In genomic region chr9:19087601-19088000, GRCh38 we compare ENCODE assay signal across 21 cellular contexts. TPM values are rescaled to one million over a fixed set of nuclear protein-coding genes. Genes with fewer than 3 reads are reported as not detected.
A peak's percentile ranks its signal among the peaks of the same experiment; 100 is the strongest.
DNase-seq lines count a peak whose midpoint lies in the region; ATAC-seq and TF ChIP-seq lines count a peak whose summit lies in the region.
"Had no signal": no experiment of that assay in that cellular context is flagged by ENCODE, and none has a peak within 500 bp of the region (broad histone marks: within the 10 kb centered on the region; RNA-seq: fewer than 3 reads in every experiment).

No MANE protein-coding gene starts in this region.

- H3F3A ChIP-seq in PC-3 (ENCODE audit: low read length, unreplicated experiment): no peaks in the 10 kb centered on the region

- H3K9me2 ChIP-seq in PC-3 (replicated peaks; ENCODE audit: low read length): no peaks in the 10 kb centered on the region

- H3K36me3 ChIP-seq in PC-3 (ENCODE audit: low read depth, low read length): peaks cover 32% of the 10 kb centered on the region

- DNase-seq in EH (ENCODE audit: low read depth) (peak; percentile 45), PC-3 (peak; percentile 30), epithelial cell of prostate (ENCODE audit: low read depth, low spot score) (peak; percentile 26), mucosa of gallbladder (ENCODE audit: low spot score) (peak; percentile 49), cardiac septum (ENCODE audit: low spot score) (no peak), HuH-7.5 (ENCODE audit: low spot score) (no peak)
- no peak for DNase-seq in effector CD8-positive, alpha-beta T cell (lab: John Stamatoyannopoulos, UW)
- DNase-seq in activated CD4-positive, alpha-beta T cell treated with anti-CD3 and anti-CD28 coated beads for 1 hour: no peak
- DNase-seq: activated CD4-positive, alpha-beta T cell treated with anti-CD3 and anti-CD28 coated beads, Interleukin-2, amount 50 U/mL, for 1 hour; activated T-cell treated with anti-CD3 and anti-CD28 coated beads, Interleukin-2, amount 50 U/mL, for 72 hours; anterior cingulate cortex; DMS79 treated with DMSO at 0.1 percent for 48 hours; heart left ventricle; KBM-7; naive thymus-derived CD8-positive, alpha-beta T cell; NCI-H524; stimulated activated CD4-positive, alpha-beta T cell treated with anti-CD3 and anti-CD28 coated beads, Interleukin-2, amount 100 ng/mL, for 48 hours; T-helper 2 cell had no signal

- intact Hi-C loops in PC-3 (cut with micrococcal nuclease) (no loop called here), cardiac septum (cut with DNase I) (no loop called here)

- no peaks in the 10 kb centered on the region for H3K4me1 ChIP-seq in PC-3 (ENCODE audit: insufficient read depth, low read length)
- H3K4me1 ChIP-seq: heart left ventricle, upper lobe of left lung had no signal

- ATAC-seq in PC-3: peak; percentile 74
- ATAC-seq: activated T-cell treated with anti-CD3 and anti-CD28 coated beads, Interleukin-2, amount 50 U/mL, for 72 hours; GM12878; heart left ventricle; left lobe of liver; naive thymus-derived CD8-positive, alpha-beta T cell had no signal

- no peaks in the 10 kb centered on the region for H3K79me2 ChIP-seq in PC-3 (ENCODE audit: low read length)

- POLR2A ChIA-PET in PC-3 (lab: Charles Lee; ENCODE audit: unreplicated experiment): interaction anchor here (0.6 to 0.7 kb wide), 2 partner anchors 96 to 142 kb away, joined by 3 to 7 read pairs; no protein-coding TSS in a partner anchor

- H3K9ac ChIP-seq in PC-3 (ENCODE audit: low read length): no peak overlapping the region

- CTCF ChIA-PET in PC-3 (lab: Charles Lee): interaction anchor here (0.6 kb wide), 1 partner anchor 36 kb away, joined by 7 read pairs; no protein-coding TSS in a partner anchor

- no peaks in the 10 kb centered on the region for H3K9me3 ChIP-seq in PC-3 (ENCODE audit: low read length)
- H3K9me3 ChIP-seq: heart left ventricle, upper lobe of left lung had no signal

- H3K4me3 ChIP-seq in PC-3 (ENCODE audit: low read length): no peak overlapping the region
- H3K4me3 ChIP-seq: GM12878, heart left ventricle, upper lobe of left lung had no signal

- no peaks in the 10 kb centered on the region for H3K27me3 ChIP-seq in PC-3 (ENCODE audit: low read length)
- H3K27me3 ChIP-seq: heart left ventricle, upper lobe of left lung had no signal

- no TSS peak for BruUV-seq in PC-3 (replicated peaks; lab: Mats Ljungman, UMichigan)

- no peak for TF ChIP-seq CTCF in PC-3 (conservative IDR thresholded peaks at IDR 0.05; ENCODE audit: low read depth, low read length)

- no peak overlapping the region for H3K4me2 ChIP-seq in PC-3 (ENCODE audit: low read length)

- H3K27ac ChIP-seq in PC-3 (ENCODE audit: low read length) (no peak overlapping the region), epithelial cell of prostate (peak overlapping the region; percentile 19)
- H3K27ac ChIP-seq: heart left ventricle, upper lobe of left lung had no signal

- no peaks in the 10 kb centered on the region for H4K20me1 ChIP-seq in PC-3 (ENCODE audit: low read length)

- no peak overlapping the region for H2AFZ ChIP-seq in PC-3 (ENCODE audit: low read length)

RNA-seq across cellular contexts. Expression of gene HAUS6, which starts 15.1 kb away (rescaled TPM):
- 12.3 and 14.4 TPM in 2 replicates for total RNA-seq in PC-3 (2014; rRNA removed)
- total RNA-seq in mucosa of gallbladder: 7.3 TPM
- 6.4 TPM for total RNA-seq in cardiac septum

RNA-seq across cellular contexts. Expression of gene RRAGA, which starts 38.4 kb away (rescaled TPM):
- 13.0 and 16.8 TPM in 2 replicates for total RNA-seq in PC-3 (2014; rRNA removed)
- total RNA-seq in mucosa of gallbladder: 75.8 TPM
- 86.6 TPM for total RNA-seq in cardiac septum

RNA-seq across cellular contexts. Expression of gene PLIN2, which starts 39.7 kb away (rescaled TPM):
- 27.8 and 30.2 TPM in 2 replicates for total RNA-seq in PC-3 (2014; rRNA removed)
- total RNA-seq in mucosa of gallbladder: 82.2 TPM
- total RNA-seq in cardiac septum: 34.9 TPM

RNA-seq across cellular contexts. Expression of gene SAXO1, which starts 54.6 kb away (rescaled TPM):
- total RNA-seq in PC-3 (2014; rRNA removed): not detected in 2 replicates
- 0.03 TPM for total RNA-seq in mucosa of gallbladder
- total RNA-seq in cardiac septum: 0.05 TPM
- total RNA-seq: activated T-cell treated with anti-CD3 and anti-CD28 coated beads, Interleukin-2, amount 50 U/mL, for 72 hours; GM12878; left lobe of liver had no signal

Comparison
In these comparisons a context has a peak if more than half of its experiments do, and no peak if none do; other contexts are left out.
1. DNase-seq: peak in EH (single experiment), PC-3 (single experiment), epithelial cell of prostate (single experiment) and mucosa of gallbladder (single experiment); none in cardiac septum (single experiment), HuH-7.5 (single experiment), effector CD8-positive, alpha-beta T cell (single experiment) and activated CD4-positive, alpha-beta T cell treated with anti-CD3 and anti-CD28 coated beads for 1 hour (single experiment).